ENCODE assay signal across 28 cellular contexts in the genomic region with DNA sequence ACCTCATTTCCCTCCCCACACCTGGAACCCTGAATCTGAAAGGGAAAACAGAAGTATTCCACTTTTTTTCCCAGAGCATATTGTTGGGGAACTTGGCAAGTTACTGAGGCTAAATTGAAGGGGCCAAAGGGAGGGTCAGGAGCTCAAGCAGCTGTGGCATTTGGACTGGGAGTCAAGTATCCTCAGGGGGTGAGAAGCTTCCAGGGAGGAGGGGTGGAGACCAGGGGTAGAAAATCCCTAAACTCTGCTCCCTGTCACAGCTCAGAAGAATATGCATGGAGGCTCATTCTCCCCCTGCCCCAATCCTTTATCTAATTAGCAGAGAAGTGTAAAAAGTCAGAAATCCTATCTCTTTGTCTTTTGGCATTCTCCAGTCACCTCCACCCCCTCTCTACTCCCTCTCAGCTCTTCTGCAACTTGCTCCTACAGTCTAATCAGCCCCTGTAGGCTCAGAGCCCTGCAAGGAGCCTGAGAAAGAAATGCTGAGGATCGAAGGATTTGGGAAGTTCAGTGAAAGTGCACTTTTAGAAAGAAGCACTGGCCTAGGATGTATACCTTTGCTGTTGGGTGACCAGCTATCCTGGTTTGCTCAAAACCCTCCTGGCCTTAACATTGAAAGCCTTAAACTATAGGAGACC. TPM values are rescaled to one million over a fixed set of nuclear protein-coding genes. Genes with fewer than 3 reads are reported as not detected.
"Had no signal": no experiment of that assay in that cellular context is flagged by ENCODE, and none has a peak within 500 bp of the region (broad histone marks: within the 10 kb centered on the region; RNA-seq: fewer than 3 reads in every experiment).

No MANE protein-coding gene starts in this region.

- H3K27ac ChIP-seq: left lung, sigmoid colon, testis, uterus, VCaP had no signal

- H3K27ac Mint-ChIP-seq: activated CD4-positive, alpha-beta T cell treated with anti-CD3 and anti-CD28 coated beads, Interleukin-2, amount 10 ng/mL, durations not matched to agents 7 days and 5 days; activated CD8-positive, alpha-beta memory T cell treated with anti-CD3 and anti-CD28 coated beads, Interleukin-2, amount 10 ng/mL, durations not matched to agents 7 days and 5 days; activated CD8-positive, alpha-beta T cell treated with anti-CD3 and anti-CD28 coated beads for 36 hours; activated naive CD4-positive, alpha-beta T cell treated with anti-CD3 and anti-CD28 coated beads, Interleukin-2, amount 10 ng/mL, durations not matched to agents 7 days and 5 days; immature natural killer cell; nephron; stimulated activated memory B cell treated with anti-CD40 and anti-IgM and Interleukin-4, amounts not matched to agents 10 μg/mL and 1 μg/mL and 100 μg/mL, for 72 hours had no signal

- H3K4me3 Mint-ChIP-seq: activated CD4-positive, alpha-beta T cell treated with anti-CD3 and anti-CD28 coated beads, Interleukin-2, amount 10 ng/mL, durations not matched to agents 7 days and 5 days; activated CD8-positive, alpha-beta memory T cell treated with anti-CD3 and anti-CD28 coated beads, Interleukin-2, amount 10 ng/mL, durations not matched to agents 7 days and 5 days; activated CD8-positive, alpha-beta T cell treated with anti-CD3 and anti-CD28 coated beads for 36 hours; activated naive CD4-positive, alpha-beta T cell treated with anti-CD3 and anti-CD28 coated beads, Interleukin-2, amount 10 ng/mL, durations not matched to agents 7 days and 5 days; immature natural killer cell; nephron; stimulated activated memory B cell treated with anti-CD40 and anti-IgM and Interleukin-4, amounts not matched to agents 10 μg/mL and 1 μg/mL and 100 μg/mL, for 72 hours had no signal

- H3K36me3 Mint-ChIP-seq: activated CD8-positive, alpha-beta memory T cell treated with anti-CD3 and anti-CD28 coated beads, Interleukin-2, amount 10 ng/mL, durations not matched to agents 7 days and 5 days; activated naive CD4-positive, alpha-beta T cell treated with anti-CD3 and anti-CD28 coated beads, Interleukin-2, amount 10 ng/mL, durations not matched to agents 7 days and 5 days; immature natural killer cell; stimulated activated memory B cell treated with anti-CD40 and anti-IgM and Interleukin-4, amounts not matched to agents 10 μg/mL and 1 μg/mL and 100 μg/mL, for 72 hours had no signal

- H3K4me3 ChIP-seq: left lung, sigmoid colon, smooth muscle cell, testis, uterus had no signal

- H3K9me3 Mint-ChIP-seq: activated CD4-positive, alpha-beta T cell treated with anti-CD3 and anti-CD28 coated beads, Interleukin-2, amount 10 ng/mL, durations not matched to agents 7 days and 5 days; activated CD8-positive, alpha-beta T cell treated with anti-CD3 and anti-CD28 coated beads for 36 hours; activated naive CD4-positive, alpha-beta T cell treated with anti-CD3 and anti-CD28 coated beads, Interleukin-2, amount 10 ng/mL, durations not matched to agents 7 days and 5 days; immature natural killer cell; nephron; stimulated activated memory B cell treated with anti-CD40 and anti-IgM and Interleukin-4, amounts not matched to agents 10 μg/mL and 1 μg/mL and 100 μg/mL, for 72 hours had no signal

- H3K27me3 Mint-ChIP-seq: activated CD4-positive, alpha-beta T cell treated with anti-CD3 and anti-CD28 coated beads, Interleukin-2, amount 10 ng/mL, durations not matched to agents 7 days and 5 days; activated CD8-positive, alpha-beta T cell treated with anti-CD3 and anti-CD28 coated beads for 36 hours; stimulated activated memory B cell treated with anti-CD40 and anti-IgM and Interleukin-4, amounts not matched to agents 10 μg/mL and 1 μg/mL and 100 μg/mL, for 72 hours had no signal

- H3K4me2 ChIP-seq: smooth muscle cell had no signal

- H3K9me3 ChIP-seq: left lung, sigmoid colon, testis, uterus had no signal

- ATAC-seq: activated CD8-positive, alpha-beta memory T cell treated with anti-CD3 and anti-CD28 coated beads, Interleukin-2, amount 10 ng/mL, durations not matched to agents 7 days and 5 days; activated CD8-positive, alpha-beta T cell treated with anti-CD3 and anti-CD28 coated beads for 36 hours; left lung; stimulated activated memory B cell treated with anti-CD40 and anti-IgM and Interleukin-4, amounts not matched to agents 10 μg/mL and 1 μg/mL and 100 μg/mL, for 72 hours had no signal

- H3K27me3 ChIP-seq: left lung, sigmoid colon, testis, uterus had no signal

- DNase-seq: activated CD4-positive, alpha-beta T cell treated with anti-CD3 and anti-CD28 coated beads, Interleukin-2, amount 10 ng/mL, durations not matched to agents 7 days and 5 days; activated CD4-positive, CD25-positive, alpha-beta regulatory T cell treated with anti-CD3 and anti-CD28 coated beads, Interleukin-2, amount 50 U/mL, for 72 hours; activated CD8-positive, alpha-beta memory T cell treated with anti-CD3 and anti-CD28 coated beads, Interleukin-2, amount 10 ng/mL, durations not matched to agents 7 days and 5 days; activated CD8-positive, alpha-beta T cell treated with anti-CD3 and anti-CD28 coated beads for 36 hours; activated naive CD4-positive, alpha-beta T cell treated with anti-CD3 and anti-CD28 coated beads, Interleukin-2, amount 10 ng/mL, durations not matched to agents 7 days and 5 days; activated T-cell treated with anti-CD3 and anti-CD28 coated beads for 4 hours; amygdala; cortex of kidney; foreskin melanocyte; immature natural killer cell; kidney glomerular epithelial cell; left lung; mammary epithelial cell; retina; sigmoid colon; stimulated activated CD4-positive, alpha-beta T cell treated with anti-CD3 and anti-CD28 coated beads, Interleukin-15, amount 100 ng/mL, for 24 hours; testis; trophoblast cell; uterus had no signal

- H3K4me1 ChIP-seq: left lung, testis, uterus had no signal

- H3K4me1 Mint-ChIP-seq: immature natural killer cell had no signal

- H3K36me3 ChIP-seq: left lung, sigmoid colon, uterus had no signal

RNA-seq across cellular contexts. Expression of gene WNT8A, which starts 5.7 kb away (rescaled TPM):
- total RNA-seq: activated CD4-positive, alpha-beta T cell treated with anti-CD3 and anti-CD28 coated beads, Interleukin-2, amount 10 ng/mL, durations not matched to agents 7 days and 5 days; activated CD8-positive, alpha-beta memory T cell treated with anti-CD3 and anti-CD28 coated beads, Interleukin-2, amount 10 ng/mL, durations not matched to agents 7 days and 5 days; activated CD8-positive, alpha-beta T cell treated with anti-CD3 and anti-CD28 coated beads for 36 hours; cerebellum; left lung; mammary epithelial cell; omental fat pad; posterior vena cava; sigmoid colon; smooth muscle cell; T-helper 2 cell treated with Interferon-gamma antibody and Interleukin-4, amounts not matched to agents 100 ng/mL and 5 ng/mL, for 36 hours; uterus had no signal
- polyA plus RNA-seq: esophagus, immature natural killer cell, mammary epithelial cell, sigmoid colon, smooth muscle cell had no signal
